In genomic region chr2:157420771-157421323, GRCh38 we compare ENCODE assay signal across 1 cellular context.
TF ChIP-seq lines count a peak whose summit lies in the region.

No MANE protein-coding gene starts in this region.

TF ChIP-seq in GM12878, 131 proteins besides CTCF, POLR2A, EP300 and RAD21 (continued from another document):
- TF ChIP-seq E2F4 (IDR thresholded peaks at IDR 0.05; ENCODE audit: low read depth, low read length): no peak
- no peak for TF ChIP-seq NRF1 (conservative IDR thresholded peaks at IDR 0.05; ENCODE audit: low read depth, low read length)
- no peak for TF ChIP-seq BRCA1 (IDR thresholded peaks at IDR 0.05; ENCODE audit: low read depth, low read length)
- no peak for TF ChIP-seq SPI1 (IDR thresholded peaks at IDR 0.05; ENCODE audit: borderline replicate concordance, insufficient read depth, low read depth, low read length)
- no peak for TF ChIP-seq RBBP5 (conservative IDR thresholded peaks at IDR 0.05)
- no peak for TF ChIP-seq NFXL1 (IDR thresholded peaks at IDR 0.05; ENCODE audit: borderline replicate concordance)
- TF ChIP-seq SIX5 (IDR thresholded peaks at IDR 0.05; ENCODE audit: low read depth, low read length, severe bottlenecking): no peak
- TF ChIP-seq BHLHE40 (IDR thresholded peaks at IDR 0.05; ENCODE audit: borderline replicate concordance in 1 of 2, low read depth in 2 of 2, low read length in 1 of 2): no peak
- no peak for TF ChIP-seq EZH2 (IDR thresholded peaks at IDR 0.05; ENCODE audit: borderline replicate concordance, control insufficient read depth, low read depth, low read length)
- TF ChIP-seq TCF12 (IDR thresholded peaks at IDR 0.05; ENCODE audit: low read depth, low read length): 0 out of 2 replicates have a peak, but pooled peaks have one; percentile 21
- TF ChIP-seq JUND (IDR thresholded peaks at IDR 0.05; ENCODE audit: low read depth, low read length): no peak
- TF ChIP-seq PML (IDR thresholded peaks at IDR 0.05; ENCODE audit: low read length): no peak
- no peak for TF ChIP-seq NBN (IDR thresholded peaks at IDR 0.05)
- TF ChIP-seq ELK1 (IDR thresholded peaks at IDR 0.05; ENCODE audit: low read depth, low read length): no peak
- TF ChIP-seq KAT2A (conservative IDR thresholded peaks at IDR 0.05; ENCODE audit: control insufficient read depth, low read depth, low read length): no peak
